8 cellular contexts compared by ENCODE assay signal in the genomic region with DNA sequence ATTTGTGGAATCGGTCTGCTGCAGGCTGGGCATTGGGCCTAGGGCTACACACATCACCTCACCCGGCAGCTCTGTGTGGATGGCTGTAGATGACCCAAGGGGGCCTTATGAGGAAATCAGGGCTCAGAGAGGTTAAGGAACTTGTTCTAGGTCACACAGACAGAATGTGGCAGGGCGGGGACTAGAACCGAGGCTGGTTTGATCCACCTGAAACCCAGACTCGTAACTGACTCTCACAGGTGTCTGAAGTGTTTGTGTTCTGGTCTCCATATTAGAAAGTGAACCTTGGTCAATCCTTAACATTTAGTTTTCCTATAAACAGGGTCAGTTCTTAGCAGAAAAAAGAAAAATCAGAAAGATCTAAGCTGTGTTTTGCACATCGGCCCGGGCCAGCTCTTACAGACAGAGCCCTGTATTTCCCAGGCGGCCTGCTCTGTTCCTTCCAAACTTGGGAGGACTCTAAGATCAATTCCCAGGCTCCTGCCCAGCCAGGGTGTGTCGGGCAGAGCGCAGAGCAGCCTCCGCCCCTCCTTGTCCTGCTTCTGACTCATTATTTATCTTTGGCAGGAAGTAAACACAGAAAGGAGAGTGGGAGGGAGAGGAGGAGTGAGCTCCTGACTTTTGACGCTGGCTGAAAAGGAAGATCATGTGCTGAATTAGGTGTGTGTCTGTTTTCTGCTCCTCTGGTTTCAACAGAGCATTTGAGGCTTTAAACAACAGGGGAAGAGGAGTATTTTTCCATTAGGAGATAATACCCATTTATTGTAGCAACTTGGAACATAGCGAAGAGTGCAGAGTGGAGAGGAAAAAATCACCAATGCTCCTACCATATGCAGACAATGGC.
A peak's percentile ranks its signal among the peaks of the same experiment; 100 is the strongest.
DNase-seq lines count a peak whose midpoint lies in the region; ATAC-seq and TF ChIP-seq lines count a peak whose summit lies in the region.

No MANE protein-coding gene starts in this region.

- H3K4me3 ChIP-seq in SJCRH30 (no peak overlapping the region), fibroblast of mammary gland (ENCODE audit: control insufficient read depth, low read depth, low read length) (no peak overlapping the region)

- no peaks in the 10 kb centered on the region for H3K36me3 ChIP-seq in SJCRH30

- no peak for TF ChIP-seq CTCF in fibroblast of mammary gland (conservative IDR thresholded peaks at IDR 0.05; ENCODE audit: control insufficient read depth, insufficient read depth, low read depth, low read length)

- peaks cover 11% of the 10 kb centered on the region for H3K4me1 ChIP-seq in SJCRH30

- DNase-seq in SKM-1 treated with dmso at 0.1 percent for 144 hours (lab: John Stamatoyannopoulos, UW; ENCODE audit: unreplicated experiment): peak; percentile 6
- DNase-seq in SKM-1 (lab: John Stamatoyannopoulos, UW; ENCODE audit: unreplicated experiment): no peak
- peak; percentile 50 to 66 for DNase-seq in SJCRH30
- DNase-seq in fibroblast of mammary gland (ENCODE audit: low read depth): peak; percentile 92
- DNase-seq in non-pigmented ciliary epithelial cell (ENCODE audit: low read depth): peak; percentile 54
- DNase-seq in effector CD4-positive, alpha-beta T cell: no peak

- no peaks in the 10 kb centered on the region for H3K27me3 ChIP-seq in SJCRH30

- H3K27ac ChIP-seq in SJCRH30: no peak overlapping the region

- ATAC-seq in GM19463 (IDR thresholded peaks at IDR 0.05; ENCODE audit: unreplicated experiment): no peak
- no peak for ATAC-seq in HG03378 (IDR thresholded peaks at IDR 0.05; ENCODE audit: unreplicated experiment)

- H3K9me3 ChIP-seq in SJCRH30 (replicated peaks): no peaks in the 10 kb centered on the region

Comparison
In these comparisons a context has a peak if more than half of its experiments do, and no peak if none do; other contexts are left out.
1. DNase-seq: peak in SKM-1 treated with dmso at 0.1 percent for 144 hours (single experiment), SJCRH30 (2 of 2), fibroblast of mammary gland (single experiment) and non-pigmented ciliary epithelial cell (single experiment); none in SKM-1 (single experiment) and effector CD4-positive, alpha-beta T cell (single experiment).